ENCODE assay signal across 1 cellular context in genomic region chr4:128716325-128716724, GRCh38.
TF ChIP-seq lines count a peak whose summit lies in the region.

No MANE protein-coding gene starts in this region.

TF ChIP-seq in WTC11, 78 proteins besides CTCF, POLR2A, EP300 and RAD21:
- TF ChIP-seq ATF2 (CRISPR knock-in tag; IDR thresholded peaks at IDR 0.05; ENCODE audit: borderline replicate concordance, low read depth), result no peak
- no peak for TF ChIP-seq SMAD3 (CRISPR knock-in tag; IDR thresholded peaks at IDR 0.05; ENCODE audit: borderline replicate concordance)
- no peak for TF ChIP-seq TEAD4 (CRISPR knock-in tag; IDR thresholded peaks at IDR 0.05)
- no peak for TF ChIP-seq HMGXB4 (CRISPR knock-in tag; IDR thresholded peaks at IDR 0.05)
- no peak for TF ChIP-seq ZBTB21 (CRISPR knock-in tag; IDR thresholded peaks at IDR 0.05; ENCODE audit: borderline replicate concordance)
